ENCODE assay signal across 8 cellular contexts in the genomic region with DNA sequence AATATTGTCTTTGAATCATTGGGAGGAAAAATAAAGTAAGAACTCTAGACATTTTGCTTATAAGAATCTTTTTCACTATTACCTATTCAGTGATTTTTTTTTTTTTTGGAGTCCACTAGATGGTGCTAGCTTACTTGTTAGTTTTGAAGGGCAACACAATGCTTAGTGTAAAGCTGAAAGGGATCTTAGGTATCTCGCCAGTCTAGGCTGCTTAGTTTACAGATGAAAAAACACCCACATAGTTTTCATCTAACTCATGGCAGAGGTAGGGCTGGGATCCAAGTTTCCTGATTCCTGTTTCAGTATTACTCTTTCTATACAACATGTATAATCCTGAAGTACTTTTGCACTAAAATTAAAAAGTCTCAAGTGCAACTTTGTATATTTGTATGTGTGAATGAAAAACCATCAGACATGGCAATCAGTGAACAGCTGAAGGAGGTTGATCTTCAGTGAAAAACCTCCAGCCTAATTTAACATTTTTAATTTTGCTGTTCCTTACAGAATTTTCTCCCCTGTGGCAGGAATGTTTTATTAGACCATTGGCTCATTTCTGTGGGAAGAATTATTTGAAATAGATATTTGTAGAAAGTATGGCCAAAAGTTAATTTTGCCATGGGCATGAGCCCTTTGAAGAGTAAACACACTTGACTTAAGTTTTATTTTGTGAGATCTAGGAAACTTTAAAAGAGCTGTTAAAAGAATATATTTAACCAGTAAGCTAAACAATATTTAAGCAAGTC.
DNase-seq lines count a peak whose midpoint lies in the region; ATAC-seq lines count a peak whose summit lies in the region.

No MANE protein-coding gene starts in this region.

- DNase-seq in NOMO-1 (lab: John Stamatoyannopoulos, UW; ENCODE audit: unreplicated experiment in 2 of 2) (peak; percentile 7 to 46), NOMO-1 treated with dmso at 0.1 percent for 144 hours (lab: John Stamatoyannopoulos, UW; ENCODE audit: unreplicated experiment) (no peak), NCI-H1417 (lab: John Stamatoyannopoulos, UW) (peak; percentile 19 to 82 (median 54)), SKM-1 treated with dmso at 0.1 percent for 144 hours (lab: John Stamatoyannopoulos, UW; ENCODE audit: unreplicated experiment) (peak; percentile 27), globus pallidus (ENCODE audit: low spot score) (peak; percentile 41), smooth muscle cell of the brain vasculature (ENCODE audit: low read depth, low spot score) (peak; percentile 51), NCI-H187 (lab: John Stamatoyannopoulos, UW) (no peak)

- peak; percentile 68 for ATAC-seq in HG02623 (IDR thresholded peaks at IDR 0.05; ENCODE audit: unreplicated experiment)

Comparison
In these comparisons a context has a peak if more than half of its experiments do, and no peak if none do; other contexts are left out.
1. DNase-seq: peak in NOMO-1 (2 of 2), NCI-H1417 (3 of 3), SKM-1 treated with dmso at 0.1 percent for 144 hours (single experiment), globus pallidus (single experiment) and smooth muscle cell of the brain vasculature (single experiment); none in NOMO-1 treated with dmso at 0.1 percent for 144 hours (single experiment) and NCI-H187 (0 of 2).